Comparison of ENCODE assay signal across 11 cellular contexts in genomic region chr6:130776287-130776925, GRCh38. TPM values are rescaled to one million over a fixed set of nuclear protein-coding genes. Genes with fewer than 3 reads are reported as not detected.
DNase-seq lines count a peak whose midpoint lies in the region; ATAC-seq and TF ChIP-seq lines count a peak whose summit lies in the region.
"Had no signal": no experiment of that assay in that cellular context is flagged by ENCODE, and none has a peak within 500 bp of the region (broad histone marks: within the 10 kb centered on the region; RNA-seq: fewer than 3 reads in every experiment).

No MANE protein-coding gene starts in this region.

- H3K27me3 Mint-ChIP-seq in activated CD4-positive, alpha-beta T cell treated with anti-CD3 and anti-CD28 coated beads, Interleukin-2, amount 10 ng/mL, durations not matched to agents 24 days and 14 days = no peaks in the 10 kb centered on the region

- DNase-seq in activated CD4-positive, alpha-beta T cell treated with anti-CD3 and anti-CD28 coated beads, Interleukin-2, amount 10 ng/mL, durations not matched to agents 24 days and 14 days = peak; percentile 63
- no peak for DNase-seq in activated CD4-positive, alpha-beta T cell treated with anti-CD3 and anti-CD28 coated beads, Interleukin-2, amount 50 U/mL, for 48 hours
- DNase-seq in osteoblast (ENCODE audit: insufficient read length, low spot score, missing footprints) (no peak), Ammon's horn (ENCODE audit: low spot score) (no peak), OCI-M2 (lab: John Stamatoyannopoulos, UW; ENCODE audit: unreplicated experiment) (no peak)
- DNase-seq in effector CD4-positive, alpha-beta T cell = no peak
- DNase-seq: left lung, stomach had no signal

- H3K27ac ChIP-seq in osteoblast (ENCODE audit: low read depth, low read length) = no peak overlapping the region
- H3K27ac ChIP-seq: left lung, stomach had no signal

- H4K20me1 ChIP-seq in osteoblast (ENCODE audit: insufficient read depth, low read length) = no peaks in the 10 kb centered on the region

- no peak overlapping the region for H3K4me3 Mint-ChIP-seq in activated CD4-positive, alpha-beta T cell treated with anti-CD3 and anti-CD28 coated beads, Interleukin-2, amount 10 ng/mL, durations not matched to agents 24 days and 14 days

- H3K4me1 Mint-ChIP-seq in activated CD4-positive, alpha-beta T cell treated with anti-CD3 and anti-CD28 coated beads, Interleukin-2, amount 10 ng/mL, durations not matched to agents 24 days and 14 days = peaks cover 23% of the 10 kb centered on the region

- H3K4me3 ChIP-seq in osteoblast (ENCODE audit: insufficient read depth, low read length) = no peak overlapping the region
- H3K4me3 ChIP-seq: left lung, stomach had no signal

- H3K36me3 Mint-ChIP-seq in activated CD4-positive, alpha-beta T cell treated with anti-CD3 and anti-CD28 coated beads, Interleukin-2, amount 10 ng/mL, durations not matched to agents 24 days and 14 days (ENCODE audit: low read depth) = no peaks in the 10 kb centered on the region

- H3K4me1 ChIP-seq in osteoblast (ENCODE audit: insufficient read depth, low read length) = peaks cover 21% of the 10 kb centered on the region

- H3K4me2 ChIP-seq in osteoblast (ENCODE audit: insufficient read depth, low read length) = peak overlapping the region; percentile 18

- no peak overlapping the region for H3K27ac Mint-ChIP-seq in activated CD4-positive, alpha-beta T cell treated with anti-CD3 and anti-CD28 coated beads, Interleukin-2, amount 10 ng/mL, durations not matched to agents 24 days and 14 days
- H3K27ac Mint-ChIP-seq: activated T-helper 2 cell treated with anti-CD3 and anti-CD28 coated beads, Interferon-gamma antibody, Interleukin-2, Interleukin-4, amounts not matched to agents 10 μg/mL and 5 μg/mL and 100 μg/mL, durations not matched to agents 14 hours and 24 hours and 36 hours had no signal

- no peaks in the 10 kb centered on the region for H3K9me3 ChIP-seq in osteoblast (ENCODE audit: low read depth, low read length)
- H3K9me3 ChIP-seq: left lung, stomach had no signal

- ATAC-seq in HG02610 (IDR thresholded peaks at IDR 0.05; ENCODE audit: unreplicated experiment) (peak; percentile 93), HG03521 (IDR thresholded peaks at IDR 0.05; ENCODE audit: unreplicated experiment) (peak; percentile 94)
- ATAC-seq: left lung had no signal

- no peaks in the 10 kb centered on the region for H3K79me2 ChIP-seq in osteoblast (ENCODE audit: insufficient read depth, low read length)

- H3K9me3 Mint-ChIP-seq in activated CD4-positive, alpha-beta T cell treated with anti-CD3 and anti-CD28 coated beads, Interleukin-2, amount 10 ng/mL, durations not matched to agents 24 days and 14 days = peaks cover 9% of the 10 kb centered on the region

- no peaks in the 10 kb centered on the region for H3K36me3 ChIP-seq in osteoblast (ENCODE audit: insufficient read depth, low read length)
- H3K36me3 ChIP-seq: left lung, stomach had no signal

- intact Hi-C loops in activated CD4-positive, alpha-beta T cell treated with anti-CD3 and anti-CD28 coated beads, Interleukin-2, amount 10 ng/mL, durations not matched to agents 24 days and 14 days (cut with micrococcal nuclease) = no loop called here

- H2AFZ ChIP-seq in osteoblast (ENCODE audit: low read length) = peak overlapping the region; percentile 24

- H3K27me3 ChIP-seq in osteoblast (ENCODE audit: insufficient read depth, low read length) = no peaks in the 10 kb centered on the region
- H3K27me3 ChIP-seq: left lung, stomach had no signal

- TF ChIP-seq CTCF in osteoblast (IDR thresholded peaks at IDR 0.05; ENCODE audit: extremely low read depth, low read depth, low read length) = no peak

RNA-seq across cellular contexts. Expression of gene SMLR1, which starts 50.8 kb away (rescaled TPM):
- total RNA-seq in activated CD4-positive, alpha-beta T cell treated with anti-CD3 and anti-CD28 coated beads, Interleukin-2, amount 10 ng/mL, durations not matched to agents 24 days and 14 days = not detected in 2 replicates
- total RNA-seq in osteoblast = not detected in 2 replicates
- total RNA-seq: activated T-helper 2 cell treated with anti-CD3 and anti-CD28 coated beads, Interferon-gamma antibody, Interleukin-2, Interleukin-4, amounts not matched to agents 10 μg/mL and 5 μg/mL and 100 μg/mL, durations not matched to agents 14 hours and 24 hours and 36 hours; left lung had no signal
